In genomic region chr19:36160821-36161596, GRCh38 we compare ENCODE assay signal across 1 cellular context.
TF ChIP-seq lines count a peak whose summit lies in the region.

No MANE protein-coding gene starts in this region.

TF ChIP-seq in GM23338, 12 proteins besides CTCF, POLR2A, EP300 and RAD21:
- TF ChIP-seq ZNF331 (CRISPR knock-in tag; IDR thresholded peaks at IDR 0.05; ENCODE audit: low read depth) (no peak), POLR2AphosphoS5 (IDR thresholded peaks at IDR 0.05; ENCODE audit: low read depth) (no peak), CREB1 (CRISPR knock-in tag; IDR thresholded peaks at IDR 0.05; ENCODE audit: low read depth) (no peak), NANOG (IDR thresholded peaks at IDR 0.05; ENCODE audit: borderline replicate concordance) (no peak), EZH2 (IDR thresholded peaks at IDR 0.05; ENCODE audit: low read depth, unreplicated experiment) (no peak), ETS1 (IDR thresholded peaks at IDR 0.05) (no peak), EZH2phosphoT487 (IDR thresholded peaks at IDR 0.05; ENCODE audit: unreplicated experiment) (no peak)
- TF ChIP-seq, protein P1, sequence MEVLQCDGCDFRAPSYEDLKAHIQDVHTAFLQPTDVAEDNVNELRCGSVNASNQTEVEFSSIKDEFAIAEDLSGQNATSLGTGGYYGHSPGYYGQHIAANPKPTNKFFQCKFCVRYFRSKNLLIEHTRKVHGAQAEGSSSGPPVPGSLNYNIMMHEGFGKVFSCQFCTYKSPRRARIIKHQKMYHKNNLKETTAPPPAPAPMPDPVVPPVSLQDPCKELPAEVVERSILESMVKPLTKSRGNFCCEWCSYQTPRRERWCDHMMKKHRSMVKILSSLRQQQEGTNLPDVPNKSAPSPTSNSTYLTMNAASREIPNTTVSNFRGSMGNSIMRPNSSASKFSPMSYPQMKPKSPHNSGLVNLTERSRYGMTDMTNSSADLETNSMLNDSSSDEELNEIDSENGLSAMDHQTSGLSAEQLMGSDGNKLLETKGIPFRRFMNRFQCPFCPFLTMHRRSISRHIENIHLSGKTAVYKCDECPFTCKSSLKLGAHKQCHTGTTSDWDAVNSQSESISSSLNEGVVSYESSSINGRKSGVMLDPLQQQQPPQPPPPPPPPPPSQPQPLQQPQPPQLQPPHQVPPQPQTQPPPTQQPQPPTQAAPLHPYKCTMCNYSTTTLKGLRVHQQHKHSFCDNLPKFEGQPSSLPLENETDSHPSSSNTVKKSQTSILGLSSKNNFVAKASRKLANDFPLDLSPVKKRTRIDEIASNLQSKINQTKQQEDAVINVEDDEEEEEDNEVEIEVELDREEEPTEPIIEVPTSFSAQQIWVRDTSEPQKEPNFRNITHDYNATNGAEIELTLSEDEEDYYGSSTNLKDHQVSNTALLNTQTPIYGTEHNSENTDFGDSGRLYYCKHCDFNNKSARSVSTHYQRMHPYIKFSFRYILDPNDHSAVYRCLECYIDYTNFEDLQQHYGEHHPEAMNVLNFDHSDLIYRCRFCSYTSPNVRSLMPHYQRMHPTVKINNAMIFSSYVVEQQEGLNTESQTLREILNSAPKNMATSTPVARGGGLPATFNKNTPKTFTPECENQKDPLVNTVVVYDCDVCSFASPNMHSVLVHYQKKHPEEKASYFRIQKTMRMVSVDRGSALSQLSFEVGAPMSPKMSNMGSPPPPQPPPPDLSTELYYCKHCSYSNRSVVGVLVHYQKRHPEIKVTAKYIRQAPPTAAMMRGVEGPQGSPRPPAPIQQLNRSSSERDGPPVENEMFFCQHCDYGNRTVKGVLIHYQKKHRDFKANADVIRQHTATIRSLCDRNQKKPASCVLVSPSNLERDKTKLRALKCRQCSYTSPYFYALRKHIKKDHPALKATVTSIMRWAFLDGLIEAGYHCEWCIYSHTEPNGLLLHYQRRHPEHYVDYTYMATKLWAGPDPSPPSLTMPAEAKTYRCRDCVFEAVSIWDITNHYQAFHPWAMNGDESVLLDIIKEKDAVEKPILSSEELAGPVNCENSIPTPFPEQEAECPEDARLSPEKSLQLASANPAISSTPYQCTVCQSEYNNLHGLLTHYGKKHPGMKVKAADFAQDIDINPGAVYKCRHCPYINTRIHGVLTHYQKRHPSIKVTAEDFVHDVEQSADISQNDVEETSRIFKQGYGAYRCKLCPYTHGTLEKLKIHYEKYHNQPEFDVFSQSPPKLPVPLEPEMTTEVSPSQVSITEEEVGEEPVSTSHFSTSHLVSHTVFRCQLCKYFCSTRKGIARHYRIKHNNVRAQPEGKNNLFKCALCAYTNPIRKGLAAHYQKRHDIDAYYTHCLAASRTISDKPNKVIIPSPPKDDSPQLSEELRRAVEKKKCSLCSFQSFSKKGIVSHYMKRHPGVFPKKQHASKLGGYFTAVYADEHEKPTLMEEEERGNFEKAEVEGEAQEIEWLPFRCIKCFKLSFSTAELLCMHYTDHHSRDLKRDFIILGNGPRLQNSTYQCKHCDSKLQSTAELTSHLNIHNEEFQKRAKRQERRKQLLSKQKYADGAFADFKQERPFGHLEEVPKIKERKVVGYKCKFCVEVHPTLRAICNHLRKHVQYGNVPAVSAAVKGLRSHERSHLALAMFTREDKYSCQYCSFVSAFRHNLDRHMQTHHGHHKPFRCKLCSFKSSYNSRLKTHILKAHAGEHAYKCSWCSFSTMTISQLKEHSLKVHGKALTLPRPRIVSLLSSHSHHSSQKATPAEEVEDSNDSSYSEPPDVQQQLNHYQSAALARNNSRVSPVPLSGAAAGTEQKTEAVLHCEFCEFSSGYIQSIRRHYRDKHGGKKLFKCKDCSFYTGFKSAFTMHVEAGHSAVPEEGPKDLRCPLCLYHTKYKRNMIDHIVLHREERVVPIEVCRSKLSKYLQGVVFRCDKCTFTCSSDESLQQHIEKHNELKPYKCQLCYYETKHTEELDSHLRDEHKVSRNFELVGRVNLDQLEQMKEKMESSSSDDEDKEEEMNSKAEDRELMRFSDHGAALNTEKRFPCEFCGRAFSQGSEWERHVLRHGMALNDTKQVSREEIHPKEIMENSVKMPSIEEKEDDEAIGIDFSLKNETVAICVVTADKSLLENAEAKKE (CRISPR knock-in tag; IDR thresholded peaks at IDR 0.05), result no peak
